ENCODE assay signal across 17 cellular contexts in the genomic region with DNA sequence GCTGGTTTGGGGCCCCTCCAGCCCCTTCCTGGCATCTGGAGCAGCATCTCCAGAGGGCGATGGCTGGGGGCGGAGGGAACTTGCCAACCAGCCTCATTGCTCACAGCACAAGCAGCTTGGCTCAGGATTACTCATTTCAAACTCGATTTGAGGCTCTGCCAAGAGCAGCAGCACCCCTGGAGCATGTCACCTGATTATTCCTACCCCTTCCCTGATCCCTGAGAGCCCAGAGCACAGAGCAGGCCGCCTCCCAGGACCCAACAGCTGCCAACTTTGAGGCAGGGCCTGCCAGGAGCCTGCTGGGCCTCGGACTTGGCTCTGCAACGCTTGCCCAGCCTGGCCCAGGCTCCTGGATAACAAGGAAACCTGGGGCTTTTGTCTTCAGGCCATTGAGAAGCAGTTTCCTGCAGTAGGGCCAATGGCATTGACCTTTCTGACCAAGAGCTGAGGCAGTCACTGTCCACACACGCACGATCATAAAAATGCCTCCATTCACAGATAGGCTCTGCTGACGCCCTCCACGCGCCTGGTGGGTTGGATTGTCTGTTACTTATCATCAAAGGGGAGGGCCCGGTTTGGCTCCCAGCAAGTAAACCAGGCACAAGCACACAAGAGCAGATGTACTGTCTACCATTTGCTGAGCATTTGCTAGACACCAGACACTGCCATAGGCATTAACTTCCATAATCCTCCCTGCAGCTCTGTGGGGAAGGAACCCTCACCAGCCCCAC.
DNase-seq lines count a peak whose midpoint lies in the region; ATAC-seq, FAIRE-seq and TF ChIP-seq lines count a peak whose summit lies in the region.
"Had no signal": no experiment of that assay in that cellular context is flagged by ENCODE, and none has a peak within 500 bp of the region (broad histone marks: within the 10 kb centered on the region; RNA-seq: fewer than 3 reads in every experiment).

No MANE protein-coding gene starts in this region.

- TF ChIP-seq RAD21 in H1 (IDR thresholded peaks at IDR 0.05 in 1 of 2, conservative IDR thresholded peaks at IDR 0.05 in 1 of 2; ENCODE audit: low read depth in 2 of 2, low read length in 2 of 2) = no peak

- no peak overlapping the region for H2BK120ac ChIP-seq in H1 (replicated peaks; ENCODE audit: low read depth, low read length)

- no peak overlapping the region for H4K5ac ChIP-seq in H1 (ENCODE audit: insufficient read length, low read depth, low read length)

- no peak overlapping the region for H2AFZ ChIP-seq in H1 (ENCODE audit: low read length)

- no peaks in the 10 kb centered on the region for H3K9me3 Mint-ChIP-seq in nephron
- peaks cover 3 to 6% of the 10 kb centered on the region in 2 donors for H3K9me3 Mint-ChIP-seq in effector memory CD8-positive, alpha-beta T cell
- H3K9me3 Mint-ChIP-seq: activated T-helper 17 cell treated with anti-CD3 and anti-CD28 coated beads, Interleukin-2, amount 50 U/mL, for 72 hours; T-helper 1 cell treated with Interleukin-12 subunit alpha and Interleukin-12 subunit beta and Interleukin-4 antibody, amounts not matched to agents 30 μg/mL and 1 μg/mL, for 36 hours; type B pancreatic cell had no signal

- H3K79me2 ChIP-seq in H1 (ENCODE audit: control insufficient read depth in 1 of 2, insufficient read depth in 2 of 2, low read length in 2 of 2) = no peaks in the 10 kb centered on the region

- H3K23ac ChIP-seq in H1 (ENCODE audit: insufficient read length) = no peak overlapping the region

- H3K9me3 ChIP-seq in BE2C (no peaks in the 10 kb centered on the region), H1 (ENCODE audit: insufficient read depth in 2 of 2, low read depth in 1 of 2, low read length in 1 of 2) (peaks cover 0 to 2% of the 10 kb centered on the region in 2 experiments; a peak in 1 of 4 replicates)
- H3K9me3 ChIP-seq: gastroesophageal sphincter had no signal

- no peak overlapping the region for H2BK20ac ChIP-seq in H1 (ENCODE audit: low read length)

- peak overlapping the region in 1 of 3 experiments; percentile 50 for H3K4me3 Mint-ChIP-seq in nephron
- H3K4me3 Mint-ChIP-seq in effector memory CD8-positive, alpha-beta T cell = no peak overlapping the region
- H3K4me3 Mint-ChIP-seq: activated T-helper 17 cell treated with anti-CD3 and anti-CD28 coated beads, Interleukin-2, amount 50 U/mL, for 72 hours; T-helper 1 cell treated with Interleukin-12 subunit alpha and Interleukin-12 subunit beta and Interleukin-4 antibody, amounts not matched to agents 30 μg/mL and 1 μg/mL, for 36 hours; type B pancreatic cell had no signal

- 90% methylated on average over 12 of the region's 12 CpGs; no CpG with 5 or more reads in 1 of the 2 experiments for WGBS in H1 (ENCODE audit: extremely low coverage in 1 of 2, insufficient coverage in 1 of 2, insufficient read length in 1 of 2, insufficient replicate concordance in 2 of 2, low coverage in 1 of 2, low lambda C conversion rate in 2 of 2, missing lambda C conversion rate in 1 of 2), 2 experiments

- no peak overlapping the region for H3K27ac ChIP-seq in H1 (ENCODE audit: low read depth, low read length)
- H3K27ac ChIP-seq: gastroesophageal sphincter had no signal

- peak overlapping the region; percentile 19 for H3K4ac ChIP-seq in H1 (replicated peaks; ENCODE audit: insufficient read length, low read depth, low read length)

- H3K27me3 ChIP-seq in BE2C = no peaks in the 10 kb centered on the region
- no peaks in the 10 kb centered on the region for H3K27me3 ChIP-seq in H1 (replicated peaks in 1 of 4; ENCODE audit: control insufficient read depth in 3 of 4, extremely low read depth in 1 of 4, insufficient read depth in 3 of 4, low read length in 3 of 4)

- H3K9ac ChIP-seq in H1 (replicated peaks in 1 of 4; ENCODE audit: extremely low read depth in 1 of 4, low read depth in 3 of 4, low read length in 3 of 4) = no peak overlapping the region

- H2BK12ac ChIP-seq in H1 (ENCODE audit: low read depth, low read length) = no peak overlapping the region

- H4K8ac ChIP-seq in H1 (ENCODE audit: extremely low read depth, insufficient read depth, low read length) = no peak overlapping the region

- peaks cover 24% of the 10 kb centered on the region for H3K27me3 Mint-ChIP-seq in nephron (ENCODE audit: low read depth)
- H3K27me3 Mint-ChIP-seq in effector memory CD8-positive, alpha-beta T cell = peaks cover 8 to 32% of the 10 kb centered on the region in 2 donors

- peak; percentile 93 for DNase-seq in BE2C
- DNase-seq in NCI-H226 = peak; percentile 91
- no peak for DNase-seq in H1 (ENCODE audit: low read depth in 1 of 2, low spot score in 2 of 2)
- DNase-seq in NCI-H2081 treated with DMSO at 0.1 percent for 48 hours (lab: John Stamatoyannopoulos, UW) = no peak
- no peak for DNase-seq in effector memory CD8-positive, alpha-beta T cell
- DNase-seq: activated CD4-positive, alpha-beta T cell treated with anti-CD3 and anti-CD28 coated beads, Interleukin-2, amount 50 U/mL, for 1 hour; DMS 273 treated with DMSO at 0.1 percent for 48 hours; NCI-H1694 treated with DMSO at 0.1 percent for 48 hours had no signal

- no peak overlapping the region for H2BK15ac ChIP-seq in H1 (ENCODE audit: low read length)

- H3K4me3 ChIP-seq in BE2C (ENCODE audit: low read depth, low read length) (peak overlapping the region; percentile 33), H1 (ENCODE audit: extremely low read depth in 1 of 4, insufficient read depth in 2 of 4, low read depth in 3 of 4, low read length in 4 of 4) (no peak overlapping the region)
- H3K4me3 ChIP-seq: gastroesophageal sphincter, K562 had no signal

- FAIRE-seq in H1 (lab: Jason Lieb, UNC) = no peak
- FAIRE-seq: GM12891, K562 had no signal

- H3K79me1 ChIP-seq in H1 (ENCODE audit: low read depth, low read length) = no peaks in the 10 kb centered on the region

- peaks cover 37% of the 10 kb centered on the region for H3K4me1 Mint-ChIP-seq in nephron
- H3K4me1 Mint-ChIP-seq in effector memory CD8-positive, alpha-beta T cell (ENCODE audit: low read depth in 2 of 2) = no peaks in the 10 kb centered on the region
- H3K4me1 Mint-ChIP-seq: activated T-helper 17 cell treated with anti-CD3 and anti-CD28 coated beads, Interleukin-2, amount 50 U/mL, for 72 hours had no signal

- CTCF ChIA-PET in H1 (lab: Charles Lee; ENCODE audit: partially characterized antibody) = interaction anchor here (0.5 to 8.3 kb wide), 19 partner anchors 8 to 1238 kb away, joined by 3 to 108 read pairs (median 4); no protein-coding TSS in a partner anchor

- no peak overlapping the region for H3K56ac ChIP-seq in H1 (replicated peaks; ENCODE audit: insufficient read length, low read depth, low read length)

- TF ChIP-seq CTCF in BE2C (IDR thresholded peaks at IDR 0.05; ENCODE audit: low read depth, low read length) = no peak
- TF ChIP-seq CTCF in H1 (IDR thresholded peaks at IDR 0.05; ENCODE audit: control extremely low read depth in 1 of 3, insufficient read depth in 1 of 3, low read depth in 1 of 3, low read length in 3 of 3) = no peak
- no peak for TF ChIP-seq CTCF in nephron (IDR thresholded peaks at IDR 0.05; ENCODE audit: unreplicated experiment in 3 of 3)

- H3K14ac ChIP-seq in H1 (ENCODE audit: insufficient read length) = no peak overlapping the region

- peaks cover 52% of the 10 kb centered on the region for H3K4me1 ChIP-seq in BE2C
- H3K4me1 ChIP-seq in H1 (replicated peaks in 1 of 4; ENCODE audit: control insufficient read depth in 3 of 4, insufficient read depth in 4 of 4, low read length in 3 of 4) = 0 out of 7 replicates have a peak, but pooled peaks cover 0 to 2% (median 0%) of the 10 kb centered on the region in 4 experiments
- H3K4me1 ChIP-seq: gastroesophageal sphincter had no signal

- H3K4me2 ChIP-seq in H1 (ENCODE audit: insufficient read depth in 1 of 2, low read depth in 2 of 2, low read length in 2 of 2) = no peak overlapping the region

- no peak for TF ChIP-seq POLR2A in H1 (IDR thresholded peaks at IDR 0.05; ENCODE audit: control extremely low read depth in 1 of 2, low read depth in 2 of 2, low read length in 2 of 2)

- 0 out of 2 replicates have a peak, but pooled peaks cover 2% of the 10 kb centered on the region for H3K23me2 ChIP-seq in H1 (ENCODE audit: low read depth, low read length)

- no peak for TF ChIP-seq EP300 in H1 (IDR thresholded peaks at IDR 0.05; ENCODE audit: borderline replicate concordance in 1 of 2, low read depth in 2 of 2, low read length in 2 of 2)

- H3K36me3 ChIP-seq in BE2C = no peaks in the 10 kb centered on the region
- H3K36me3 ChIP-seq in H1 (ENCODE audit: control insufficient read depth in 2 of 4, insufficient read depth in 4 of 4, low read length in 3 of 4) = no peaks in the 10 kb centered on the region
- H3K36me3 ChIP-seq: gastroesophageal sphincter had no signal

- POLR2A ChIA-PET in H1 (lab: Charles Lee; ENCODE audit: partially characterized antibody) = no interaction called here

- no peaks in the 10 kb centered on the region for H3K36me3 Mint-ChIP-seq in nephron (ENCODE audit: low read depth)
- H3K36me3 Mint-ChIP-seq in effector memory CD8-positive, alpha-beta T cell (ENCODE audit: insufficient read depth) = no peaks in the 10 kb centered on the region
- H3K36me3 Mint-ChIP-seq: type B pancreatic cell had no signal

- H3K18ac ChIP-seq in H1 (ENCODE audit: extremely low read depth, low read length) = no peak overlapping the region

- H3K27ac Mint-ChIP-seq in nephron = peak overlapping the region in 2 of 3 experiments; percentile 15 to 57
- H3K27ac Mint-ChIP-seq in effector memory CD8-positive, alpha-beta T cell = no peak overlapping the region
- H3K27ac Mint-ChIP-seq: activated T-helper 17 cell treated with anti-CD3 and anti-CD28 coated beads, Interleukin-2, amount 50 U/mL, for 72 hours; T-helper 1 cell treated with Interleukin-12 subunit alpha and Interleukin-12 subunit beta and Interleukin-4 antibody, amounts not matched to agents 30 μg/mL and 1 μg/mL, for 36 hours; type B pancreatic cell had no signal

- no peak for ATAC-seq in activated CD4-positive, CD25-positive, alpha-beta regulatory T cell treated with anti-CD3 and anti-CD28 coated beads, Interleukin-2, amount 50 U/mL, for 24 hours
- ATAC-seq in HG03025 (IDR thresholded peaks at IDR 0.05; ENCODE audit: low FRiP score, unreplicated experiment) = no peak
- no peak for ATAC-seq in effector memory CD8-positive, alpha-beta T cell (replicated peaks)
- ATAC-seq: activated T-helper 17 cell treated with anti-CD3 and anti-CD28 coated beads, Interleukin-2, amount 50 U/mL, for 72 hours; gastroesophageal sphincter; K562 had no signal

- H4K91ac ChIP-seq in H1 (replicated peaks; ENCODE audit: insufficient read length, low read length) = peak overlapping the region; percentile 18

- no peak overlapping the region for H2BK5ac ChIP-seq in H1 (ENCODE audit: low read depth, low read length)

- no peak overlapping the region for H2AK5ac ChIP-seq in H1 (ENCODE audit: low read depth, low read length)

- H4K20me1 ChIP-seq in H1 (replicated peaks in 1 of 2; ENCODE audit: control insufficient read depth in 1 of 2, insufficient read depth in 2 of 2, low read length in 2 of 2) = no peaks in the 10 kb centered on the region

TF ChIP-seq in H1, 55 proteins besides CTCF, POLR2A, EP300 and RAD21 (continues in another document):
- TF ChIP-seq, protein P1, sequence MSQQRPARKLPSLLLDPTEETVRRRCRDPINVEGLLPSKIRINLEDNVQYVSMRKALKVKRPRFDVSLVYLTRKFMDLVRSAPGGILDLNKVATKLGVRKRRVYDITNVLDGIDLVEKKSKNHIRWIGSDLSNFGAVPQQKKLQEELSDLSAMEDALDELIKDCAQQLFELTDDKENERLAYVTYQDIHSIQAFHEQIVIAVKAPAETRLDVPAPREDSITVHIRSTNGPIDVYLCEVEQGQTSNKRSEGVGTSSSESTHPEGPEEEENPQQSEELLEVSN (IDR thresholded peaks at IDR 0.05) = no peak

Comparison
In these comparisons a context has a peak if more than half of its experiments do, and no peak if none do; other contexts are left out.
1. DNase-seq: peak in BE2C (single experiment) and NCI-H226 (single experiment); none in H1 (0 of 2), NCI-H2081 treated with DMSO at 0.1 percent for 48 hours (single experiment) and effector memory CD8-positive, alpha-beta T cell (0 of 3).
2. H3K27ac Mint-ChIP-seq: peak in nephron (2 of 3); none in effector memory CD8-positive, alpha-beta T cell (0 of 2).